33 cellular contexts compared by ENCODE assay signal in genomic region chr2:238171575-238172187, GRCh38. TPM values are rescaled to one million over a fixed set of nuclear protein-coding genes. Genes with fewer than 3 reads are reported as not detected.
DNase-seq lines count a peak whose midpoint lies in the region; ATAC-seq and TF ChIP-seq lines count a peak whose summit lies in the region.
"Had no signal": no experiment of that assay in that cellular context is flagged by ENCODE, and none has a peak within 500 bp of the region (broad histone marks: within the 10 kb centered on the region; RNA-seq: fewer than 3 reads in every experiment).

No MANE protein-coding gene starts in this region.

- no peaks in the 10 kb centered on the region for H3K79me2 ChIP-seq in MM.1S (ENCODE audit: low read length)

- peaks cover 81% of the 10 kb centered on the region for H3K36me3 Mint-ChIP-seq in MCF 10A (ENCODE audit: insufficient read depth, unreplicated experiment)
- H3K36me3 Mint-ChIP-seq in brain: peaks cover 50% of the 10 kb centered on the region
- H3K36me3 Mint-ChIP-seq in natural killer cell: no peaks in the 10 kb centered on the region

- H3K4me1 Mint-ChIP-seq in MCF 10A (ENCODE audit: insufficient read depth, unreplicated experiment) (peaks cover 25% of the 10 kb centered on the region), brain (peaks cover 8% of the 10 kb centered on the region), natural killer cell (peaks cover 38 to 61% of the 10 kb centered on the region in 2 donors)
- H3K4me1 Mint-ChIP-seq: stimulated activated memory B cell treated with anti-CD40 and anti-IgM and Interleukin-4, amounts not matched to agents 10 μg/mL and 1 μg/mL and 100 μg/mL, for 72 hours had no signal

- H3K9me3 Mint-ChIP-seq in MCF 10A (ENCODE audit: unreplicated experiment) (no peaks in the 10 kb centered on the region), brain (peaks cover 0 to 3% (median 0%) of the 10 kb centered on the region in 5 experiments), natural killer cell (no peaks in the 10 kb centered on the region)
- H3K9me3 Mint-ChIP-seq: CD4-positive, alpha-beta T cell; nephron; stimulated activated memory B cell treated with anti-CD40 and anti-IgM and Interleukin-4, amounts not matched to agents 10 μg/mL and 1 μg/mL and 100 μg/mL, for 72 hours; type B pancreatic cell had no signal

- no peaks in the 10 kb centered on the region for H3K9me2 ChIP-seq in MM.1S (replicated peaks; ENCODE audit: insufficient read depth, low read length)

- H3K36me3 ChIP-seq in breast epithelium (no peaks in the 10 kb centered on the region), MM.1S (replicated peaks; ENCODE audit: insufficient read depth, low read length) (no peaks in the 10 kb centered on the region; the same call in 1 of the 2 replicates)

- CTCF ChIA-PET in MCF 10A (lab: Yijun Ruan, JAX): interaction anchor here (0.6 kb wide), 1 partner anchor 68 kb away, joined by 4 read pairs; no protein-coding TSS in a partner anchor

- DNase-seq in MCF 10A (ENCODE audit: unreplicated experiment): no peak
- DNase-seq in breast epithelium (ENCODE audit: low spot score in 2 of 2): no peak
- DNase-seq in natural killer cell: no peak
- no peak for DNase-seq in left colon
- no peak for DNase-seq in MM.1S
- DNase-seq: activated effector memory CD4-positive, alpha-beta T cell treated with Interleukin-2 at 50 U/mL for 16 hours; activated T-cell treated with anti-CD3 and anti-CD28 coated beads for 4 hours; anterior cingulate cortex; CD4-positive, alpha-beta T cell; cortex of kidney; DMS79 treated with DMSO at 0.1 percent for 48 hours; foreskin keratinocyte; GDM1; GOT3; NCI-H1417 treated with DMSO at 0.1 percent for 48 hours; NCI-H2081 treated with DMSO at 0.1 percent for 48 hours; NCI-H226; NCI-H526 treated with DMSO at 0.1 percent for 48 hours; NK-92 treated with Interleukin-12 subunit alpha and Interleukin-12 subunit beta, amount 100 ng/mL, for 24 hours; pancreas; SHP77 had no signal

- no peaks in the 10 kb centered on the region for H3F3A ChIP-seq in MM.1S (ENCODE audit: insufficient read depth, low read length)

- H3K4me1 ChIP-seq in breast epithelium (no peaks in the 10 kb centered on the region), MM.1S (ENCODE audit: low read length) (no peaks in the 10 kb centered on the region)

- peak; percentile 35 to 65 (median 45) for ATAC-seq in natural killer cell
- ATAC-seq in left colon: no peak
- ATAC-seq in GM18519 (IDR thresholded peaks at IDR 0.05; ENCODE audit: low FRiP score, unreplicated experiment): no peak
- ATAC-seq in GM19463 (IDR thresholded peaks at IDR 0.05; ENCODE audit: unreplicated experiment): no peak
- ATAC-seq: foreskin keratinocyte; heart left ventricle; pancreas; stimulated activated memory B cell treated with anti-CD40 and anti-IgM and Interleukin-4, amounts not matched to agents 10 μg/mL and 1 μg/mL and 100 μg/mL, for 72 hours had no signal

- intact Hi-C loops in MCF 10A (cut with micrococcal nuclease) (no loop called here), breast epithelium (cut with DNase I; ENCODE audit: low total_unique reads) (no loop called here), natural killer cell (cut with micrococcal nuclease) (no loop called here), left colon (cut with DNase I, micrococcal nuclease) (no loop called here)

- H3K9ac ChIP-seq in MM.1S (ENCODE audit: low read length): no peak overlapping the region
- H3K9ac ChIP-seq: KMS-11 had no signal

- no peak for TF ChIP-seq POLR2A in breast epithelium (IDR thresholded peaks at IDR 0.05)

- POLR2A ChIA-PET in MCF 10A (lab: Yijun Ruan, JAX): no interaction called here

- H3K27ac Mint-ChIP-seq in MCF 10A (ENCODE audit: low read depth, unreplicated experiment): peak overlapping the region; percentile 51
- H3K27ac Mint-ChIP-seq in brain: peak overlapping the region in 3 of 5 experiments; percentile 48 to 79 (median 76)
- H3K27ac Mint-ChIP-seq in natural killer cell: peak overlapping the region; percentile 83 to 93
- H3K27ac Mint-ChIP-seq: activated naive CD8-positive, alpha-beta T cell; CD4-positive, alpha-beta T cell; stimulated activated memory B cell treated with anti-CD40 and anti-IgM and Interleukin-4, amounts not matched to agents 10 μg/mL and 1 μg/mL and 100 μg/mL, for 72 hours; type B pancreatic cell had no signal

- H3K27me3 Mint-ChIP-seq in MCF 10A (ENCODE audit: insufficient read depth, unreplicated experiment) (no peaks in the 10 kb centered on the region), brain (no peaks in the 10 kb centered on the region), natural killer cell (ENCODE audit: low read depth in 2 of 2) (no peaks in the 10 kb centered on the region)
- H3K27me3 Mint-ChIP-seq: activated naive CD8-positive, alpha-beta T cell; CD4-positive, alpha-beta T cell; stimulated activated memory B cell treated with anti-CD40 and anti-IgM and Interleukin-4, amounts not matched to agents 10 μg/mL and 1 μg/mL and 100 μg/mL, for 72 hours; type B pancreatic cell had no signal

- H3K27me3 ChIP-seq in breast epithelium: no peaks in the 10 kb centered on the region
- H3K27me3 ChIP-seq in MM.1S (replicated peaks; ENCODE audit: insufficient read depth, low read length): no peaks in the 10 kb centered on the region
- H3K27me3 ChIP-seq: foreskin keratinocyte, heart left ventricle, pancreas had no signal

- no peaks in the 10 kb centered on the region for H3K9me3 ChIP-seq in breast epithelium
- no peaks in the 10 kb centered on the region for H3K9me3 ChIP-seq in MM.1S (replicated peaks; ENCODE audit: insufficient read depth, low read length)
- H3K9me3 ChIP-seq: heart left ventricle, pancreas had no signal

- BruUV-seq in MCF 10A (replicated peaks; lab: Mats Ljungman, UMichigan): no TSS peak

- no peak overlapping the region for H2AFZ ChIP-seq in MM.1S (ENCODE audit: low read length)

- H3K4me3 Mint-ChIP-seq in MCF 10A (ENCODE audit: unreplicated experiment) (no peak overlapping the region), brain (no peak overlapping the region), natural killer cell (peak overlapping the region; percentile 67)
- H3K4me3 Mint-ChIP-seq: activated naive CD8-positive, alpha-beta T cell; CD4-positive, alpha-beta T cell; nephron; stimulated activated memory B cell treated with anti-CD40 and anti-IgM and Interleukin-4, amounts not matched to agents 10 μg/mL and 1 μg/mL and 100 μg/mL, for 72 hours; type B pancreatic cell had no signal

- H4K20me1 ChIP-seq in MM.1S (ENCODE audit: insufficient read depth, low read length): no peaks in the 10 kb centered on the region

- no peak for TF ChIP-seq CTCF in MCF 10A (IDR thresholded peaks at IDR 0.05; ENCODE audit: unreplicated experiment)
- no peak for TF ChIP-seq CTCF in breast epithelium (IDR thresholded peaks at IDR 0.05)
- no peak for TF ChIP-seq CTCF in brain (conservative IDR thresholded peaks at IDR 0.05)
- no peak for TF ChIP-seq CTCF in natural killer cell (IDR thresholded peaks at IDR 0.05)
- no peak for TF ChIP-seq CTCF in MM.1S (IDR thresholded peaks at IDR 0.05; ENCODE audit: low read length)

- no peak overlapping the region for H3K4me2 ChIP-seq in MM.1S (ENCODE audit: low read depth, low read length)
- H3K4me2 ChIP-seq: KMS-11 had no signal

- H3K27ac ChIP-seq in breast epithelium: no peak overlapping the region
- no peak overlapping the region for H3K27ac ChIP-seq in MM.1S (ENCODE audit: low read length)
- H3K27ac ChIP-seq: foreskin keratinocyte, HL-60, KMS-11, pancreas had no signal

- no peak overlapping the region for H3K4me3 ChIP-seq in breast epithelium
- H3K4me3 ChIP-seq in MM.1S (ENCODE audit: low read length): no peak overlapping the region
- H3K4me3 ChIP-seq: heart left ventricle, lung, pancreas had no signal

RNA-seq across cellular contexts. Expression of gene ERFE, which starts 12.9 kb away (rescaled TPM):
- total RNA-seq in MCF 10A (2022) (14.5 and 18.1 TPM in 2 replicates), breast epithelium (under 1 TPM in 2 of 3 donors, not detected in 1; 0.48 to 0.98 TPM), natural killer cell (1 to 10 TPM in 2 of 3 donors, under 1 TPM in 1; 0.33 to 4.8 (median 4.3) TPM), left colon (under 1 TPM in 1 of 2 donors, not detected in 1; 0.45 TPM)
- 34.0 TPM for polyA plus RNA-seq in brain (ENCODE audit: insufficient read depth, low read depth, low replicate concordance)
- total RNA-seq: CD4-positive, alpha-beta T cell had no signal

RNA-seq across cellular contexts. Expression of gene ILKAP, which starts 31.8 kb away (rescaled TPM):
- 57.2 and 59.6 TPM in 2 replicates for total RNA-seq in MCF 10A (2022)
- 10 to 100 TPM; 31.4 to 43.9 (median 38.3) TPM for total RNA-seq in breast epithelium
- 41.2 TPM for polyA plus RNA-seq in brain (ENCODE audit: insufficient read depth, low read depth, low replicate concordance)
- total RNA-seq in natural killer cell: 100 to 1,000 TPM; 146 to 200 (median 183) TPM
- total RNA-seq in left colon: 10 to 100 TPM; 32.7 to 38.6 TPM

RNA-seq across cellular contexts. Expression of gene KLHL30, which starts 33.2 kb away (rescaled TPM):
- 0.27 and 0.35 TPM in 2 replicates for total RNA-seq in MCF 10A (2022)
- total RNA-seq in breast epithelium: under 1 TPM; 0.15 to 0.98 (median 0.32) TPM
- polyA plus RNA-seq in brain (ENCODE audit: insufficient read depth, low read depth, low replicate concordance): not detected
- total RNA-seq in natural killer cell: not detected
- total RNA-seq in left colon: under 1 TPM; 0.18 to 0.28 TPM
- total RNA-seq: CD4-positive, alpha-beta T cell; foreskin keratinocyte; mononuclear cell had no signal
- polyA plus RNA-seq: foreskin keratinocyte had no signal

Comparison
In these comparisons a context has a peak if more than half of its experiments do, and no peak if none do; other contexts are left out.
1. ATAC-seq: peak in natural killer cell (3 of 3); none in left colon (single experiment), GM18519 (single experiment) and GM19463 (single experiment).
2. Peak in every context shown above with its lines, with median percentiles within 50 percentile points of each other: H3K27ac Mint-ChIP-seq.